In the genomic region with DNA sequence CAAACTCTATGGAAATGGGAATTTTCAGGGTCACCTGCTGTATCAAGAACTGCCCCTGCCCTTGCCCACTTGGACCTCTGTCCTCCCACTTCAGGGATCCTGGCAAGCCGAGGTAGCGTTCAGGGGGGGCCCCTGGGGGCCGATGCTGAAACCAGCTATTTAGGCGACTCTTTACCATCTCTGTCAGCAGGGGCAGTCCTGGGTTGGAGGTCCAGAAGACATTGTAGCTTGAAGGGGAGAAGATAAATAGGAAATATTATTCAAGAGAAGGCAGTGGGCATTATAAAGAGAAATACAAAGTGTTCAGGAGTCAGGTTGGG, we compare ENCODE assay signal across 20 cellular contexts. TPM values are rescaled to one million over a fixed set of nuclear protein-coding genes. Genes with fewer than 3 reads are reported as not detected.
A peak's percentile ranks its signal among the peaks of the same experiment; 100 is the strongest.
DNase-seq lines count a peak whose midpoint lies in the region; ATAC-seq and TF ChIP-seq lines count a peak whose summit lies in the region.
"Had no signal": no experiment of that assay in that cellular context is flagged by ENCODE, and none has a peak within 500 bp of the region (broad histone marks: within the 10 kb centered on the region; RNA-seq: fewer than 3 reads in every experiment).

No MANE protein-coding gene starts in this region.

- no peaks in the 10 kb centered on the region for H3K9me2 ChIP-seq in SK-N-SH

- DNase-seq in activated naive CD4-positive, alpha-beta T cell treated with anti-CD3 and anti-CD28 coated beads, Interleukin-2, amount 10 ng/mL, durations not matched to agents 7 days and 5 days, result no peak
- no peak for DNase-seq in activated naive CD4-positive, alpha-beta T cell (lab: John Stamatoyannopoulos, UW)
- DNase-seq in WTC11 (ENCODE audit: low spot score) (no peak), mesothelial cell of epicardium (ENCODE audit: low spot score in 2 of 2, unreplicated experiment in 2 of 2) (no peak), SK-N-SH (no peak), NCI-H146 (lab: John Stamatoyannopoulos, UW) (no peak)
- DNase-seq in stimulated activated naive B cell treated with anti-CD40 and anti-IgM and Interleukin-4, amounts not matched to agents 10 μg/mL and 1 μg/mL and 100 μg/mL, for 72 hours, result no peak
- DNase-seq: brain microvascular endothelial cell; MV-4-11; NCI-H2081; NK-92 treated with Interleukin-12 subunit alpha and Interleukin-12 subunit beta, amount 100 ng/mL, for 24 hours; stimulated activated naive CD8-positive, alpha-beta T cell treated with anti-CD3 and anti-CD28 coated beads, Interleukin-15, amount 100 ng/mL, for 72 hours; SW 1271; WERI-Rb-1 had no signal

- no peak overlapping the region for H3K4me2 ChIP-seq in SK-N-SH

- H3K27ac Mint-ChIP-seq in activated naive CD4-positive, alpha-beta T cell treated with anti-CD3 and anti-CD28 coated beads, Interleukin-2, amount 10 ng/mL, durations not matched to agents 7 days and 5 days, result peak overlapping the region; percentile 54
- H3K27ac Mint-ChIP-seq in WTC11 (no peak overlapping the region), mesothelial cell of epicardium (no peak overlapping the region)
- H3K27ac Mint-ChIP-seq in stimulated activated naive B cell treated with anti-CD40 and anti-IgM and Interleukin-4, amounts not matched to agents 10 μg/mL and 1 μg/mL and 100 μg/mL, for 72 hours, result peak overlapping the region; percentile 60

- H3K27me3 Mint-ChIP-seq in activated naive CD4-positive, alpha-beta T cell treated with anti-CD3 and anti-CD28 coated beads, Interleukin-2, amount 10 ng/mL, durations not matched to agents 7 days and 5 days, result peaks cover 3% of the 10 kb centered on the region
- no peaks in the 10 kb centered on the region for H3K27me3 Mint-ChIP-seq in WTC11 (ENCODE audit: low read depth)
- H3K27me3 Mint-ChIP-seq in mesothelial cell of epicardium (ENCODE audit: low read depth), result no peaks in the 10 kb centered on the region
- no peaks in the 10 kb centered on the region for H3K27me3 Mint-ChIP-seq in stimulated activated naive B cell treated with anti-CD40 and anti-IgM and Interleukin-4, amounts not matched to agents 10 μg/mL and 1 μg/mL and 100 μg/mL, for 72 hours
- H3K27me3 Mint-ChIP-seq: activated naive CD4-positive, alpha-beta T cell treated with anti-CD3 and anti-CD28 coated beads, Interleukin-2, amount 50 U/mL, for 24 hours; stimulated activated naive CD8-positive, alpha-beta T cell treated with anti-CD3 and anti-CD28 coated beads, Interleukin-15, amount 100 ng/mL, for 72 hours had no signal

- H3K4me1 ChIP-seq in SK-N-SH (ENCODE audit: control insufficient read depth in 1 of 2, insufficient read depth in 2 of 2, low read depth in 1 of 2, low read length in 1 of 2), result peaks cover 5 to 22% of the 10 kb centered on the region in 2 experiments; a peak in 1 of 4 replicates

- H3K9me3 ChIP-seq in SK-N-SH, result no peaks in the 10 kb centered on the region
- H3K9me3 ChIP-seq: gastroesophageal sphincter, HAP-1 had no signal

- no peak overlapping the region; a peak in 1 of 4 replicates for H3K27ac ChIP-seq in SK-N-SH (ENCODE audit: low read depth in 2 of 2, low read length in 1 of 2)
- H3K27ac ChIP-seq: brain microvascular endothelial cell, gastroesophageal sphincter, WERI-Rb-1 had no signal

- H3K36me3 Mint-ChIP-seq in activated naive CD4-positive, alpha-beta T cell treated with anti-CD3 and anti-CD28 coated beads, Interleukin-2, amount 10 ng/mL, durations not matched to agents 7 days and 5 days, result peaks cover 19% of the 10 kb centered on the region
- H3K36me3 Mint-ChIP-seq in WTC11 (peaks cover 9% of the 10 kb centered on the region), mesothelial cell of epicardium (no peaks in the 10 kb centered on the region)
- H3K36me3 Mint-ChIP-seq in stimulated activated naive B cell treated with anti-CD40 and anti-IgM and Interleukin-4, amounts not matched to agents 10 μg/mL and 1 μg/mL and 100 μg/mL, for 72 hours, result peaks cover 16 to 32% of the 10 kb centered on the region in 2 donors

- H3K9me3 Mint-ChIP-seq in activated naive CD4-positive, alpha-beta T cell treated with anti-CD3 and anti-CD28 coated beads, Interleukin-2, amount 10 ng/mL, durations not matched to agents 7 days and 5 days, result no peaks in the 10 kb centered on the region
- H3K9me3 Mint-ChIP-seq in WTC11, result no peaks in the 10 kb centered on the region
- no peaks in the 10 kb centered on the region for H3K9me3 Mint-ChIP-seq in mesothelial cell of epicardium
- H3K9me3 Mint-ChIP-seq in stimulated activated naive B cell treated with anti-CD40 and anti-IgM and Interleukin-4, amounts not matched to agents 10 μg/mL and 1 μg/mL and 100 μg/mL, for 72 hours, result no peaks in the 10 kb centered on the region
- H3K9me3 Mint-ChIP-seq: activated naive CD4-positive, alpha-beta T cell treated with anti-CD3 and anti-CD28 coated beads, Interleukin-2, amount 50 U/mL, for 24 hours; stimulated activated naive CD8-positive, alpha-beta T cell treated with anti-CD3 and anti-CD28 coated beads, Interleukin-15, amount 100 ng/mL, for 72 hours had no signal

- TF ChIP-seq CTCF in WTC11 (IDR thresholded peaks at IDR 0.05) (no peak), mesothelial cell of epicardium (IDR thresholded peaks at IDR 0.05; ENCODE audit: unreplicated experiment) (no peak), SK-N-SH (IDR thresholded peaks at IDR 0.05) (no peak)

- WGBS in SK-N-SH (ENCODE audit: low lambda C conversion rate), result 85% methylated on average over 4 of the region's 4 CpGs

- H3K4me1 Mint-ChIP-seq in activated naive CD4-positive, alpha-beta T cell treated with anti-CD3 and anti-CD28 coated beads, Interleukin-2, amount 10 ng/mL, durations not matched to agents 7 days and 5 days, result peaks cover 45% of the 10 kb centered on the region
- H3K4me1 Mint-ChIP-seq in WTC11 (peaks cover 20% of the 10 kb centered on the region), mesothelial cell of epicardium (peaks cover 30% of the 10 kb centered on the region)
- H3K4me1 Mint-ChIP-seq in stimulated activated naive B cell treated with anti-CD40 and anti-IgM and Interleukin-4, amounts not matched to agents 10 μg/mL and 1 μg/mL and 100 μg/mL, for 72 hours, result peaks cover 22 to 49% of the 10 kb centered on the region in 2 donors

- CTCF ChIA-PET in activated naive CD4-positive, alpha-beta T cell treated with anti-CD3 and anti-CD28 coated beads, Interleukin-2, amount 10 ng/mL, durations not matched to agents 7 days and 5 days (lab: Charles Lee), result no interaction called here
- CTCF ChIA-PET in WTC11 (lab: Charles Lee), result interaction anchor here (2.0 kb wide), 1 partner anchor 12 kb away, joined by 8 read pairs; no protein-coding TSS in a partner anchor
- CTCF ChIA-PET in SK-N-SH (lab: Yijun Ruan, JAX), result interaction anchor here (1.0 kb wide), 1 partner anchor 125 kb away, joined by 3 read pairs; no protein-coding TSS in a partner anchor

- H3K4me3 ChIP-seq in SK-N-SH (ENCODE audit: low read depth in 2 of 2, low read length in 1 of 2), result no peak overlapping the region
- H3K4me3 ChIP-seq: gastroesophageal sphincter, HAP-1, K562 had no signal

- H3K4me3 Mint-ChIP-seq in activated naive CD4-positive, alpha-beta T cell treated with anti-CD3 and anti-CD28 coated beads, Interleukin-2, amount 10 ng/mL, durations not matched to agents 7 days and 5 days, result peak overlapping the region; percentile 31
- H3K4me3 Mint-ChIP-seq in WTC11, result peak overlapping the region; percentile 3; the same call in 1 of the 2 replicates
- H3K4me3 Mint-ChIP-seq in mesothelial cell of epicardium, result peak overlapping the region; percentile 46
- H3K4me3 Mint-ChIP-seq in stimulated activated naive B cell treated with anti-CD40 and anti-IgM and Interleukin-4, amounts not matched to agents 10 μg/mL and 1 μg/mL and 100 μg/mL, for 72 hours, result no peak overlapping the region

- H3F3A ChIP-seq in SK-N-SH (replicated peaks; ENCODE audit: insufficient read depth), result peaks cover 12% of the 10 kb centered on the region

- no peak overlapping the region for H2AFZ ChIP-seq in SK-N-SH (ENCODE audit: low read depth)

- no peaks in the 10 kb centered on the region for H4K20me1 ChIP-seq in SK-N-SH (ENCODE audit: insufficient read depth)

- TF ChIP-seq RAD21 in SK-N-SH (IDR thresholded peaks at IDR 0.05; ENCODE audit: low read length), result no peak

- POLR2A ChIA-PET in WTC11 (lab: Charles Lee), result no interaction called here
- POLR2A ChIA-PET in SK-N-SH (lab: Yijun Ruan, JAX), result interaction anchor here (5.9 kb wide), 1 partner anchor 11 kb away, joined by 60 read pairs; the partner anchor contains the start of gene MRPL53

- peaks cover 47% of the 10 kb centered on the region for H3K79me2 ChIP-seq in SK-N-SH (ENCODE audit: insufficient read depth)

- no peak for TF ChIP-seq EP300 in SK-N-SH (IDR thresholded peaks at IDR 0.05; ENCODE audit: borderline replicate concordance in 1 of 2, low read depth in 1 of 2, low read length in 1 of 2)

- H3K9ac ChIP-seq in SK-N-SH, result no peak overlapping the region

- ATAC-seq in WTC11 (no peak), GM21390 (IDR thresholded peaks at IDR 0.05; ENCODE audit: unreplicated experiment) (no peak)
- no peak for ATAC-seq in stimulated activated naive B cell treated with anti-CD40 and anti-IgM and Interleukin-4, amounts not matched to agents 10 μg/mL and 1 μg/mL and 100 μg/mL, for 72 hours (replicated peaks)
- ATAC-seq: gastroesophageal sphincter; K562; right cardiac atrium; stimulated activated naive CD8-positive, alpha-beta T cell treated with anti-CD3 and anti-CD28 coated beads, Interleukin-15, amount 100 ng/mL, for 72 hours had no signal

- peaks cover 0 to 28% of the 10 kb centered on the region in 2 experiments for H3K36me3 ChIP-seq in SK-N-SH (replicated peaks in 1 of 2; ENCODE audit: control insufficient read depth in 1 of 2, insufficient read depth in 2 of 2, low read length in 1 of 2)

- no peaks in the 10 kb centered on the region for H3K27me3 ChIP-seq in SK-N-SH (ENCODE audit: insufficient read depth)
- H3K27me3 ChIP-seq: brain microvascular endothelial cell, gastroesophageal sphincter had no signal

RNA-seq across cellular contexts. Expression of gene MOGS, which starts 2.4 kb away (rescaled TPM):
- total RNA-seq in WTC11 (2021) (63.3 to 73.7 TPM (median 67.6 TPM) in 3 replicates), mesothelial cell of epicardium (61.6 to 68.7 TPM (median 62.6 TPM) in 3 replicates)
- 69.3 and 69.4 TPM in 2 replicates for polyA plus RNA-seq in SK-N-SH (2012; rRNA removed)
- 30.3 and 39.2 TPM in 2 replicates for polyA plus RNA-seq in SK-N-SH (2012; cell fraction: cytosol; rRNA removed)
- 228 and 241 TPM in 2 replicates for polyA plus RNA-seq in SK-N-SH (2012; cell fraction: nucleus; rRNA removed)

RNA-seq across cellular contexts. Expression of gene WBP1, which starts 4.5 kb away (rescaled TPM):
- total RNA-seq in WTC11 (2021) (66.0 to 86.6 TPM (median 86.0 TPM) in 3 replicates), mesothelial cell of epicardium (111 to 113 TPM (median 111 TPM) in 3 replicates)
- 184 and 193 TPM in 2 replicates for polyA plus RNA-seq in SK-N-SH (2012; rRNA removed)
- polyA plus RNA-seq in SK-N-SH (2012; cell fraction: cytosol; rRNA removed), result 70.5 and 98.4 TPM in 2 replicates
- 969 and 1,280 TPM in 2 replicates for polyA plus RNA-seq in SK-N-SH (2012; cell fraction: nucleus; rRNA removed)

RNA-seq across cellular contexts. Expression of gene INO80B, which starts 7.9 kb away (rescaled TPM):
- 15.8 to 20.2 TPM (median 17.3 TPM) in 3 replicates for total RNA-seq in WTC11 (2021)
- total RNA-seq in mesothelial cell of epicardium, result 42.9 to 48.1 TPM (median 45.3 TPM) in 3 replicates
- 41.7 and 48.4 TPM in 2 replicates for polyA plus RNA-seq in SK-N-SH (2012; rRNA removed)
- polyA plus RNA-seq in SK-N-SH (2012; cell fraction: cytosol; rRNA removed), result 20.6 and 28.3 TPM in 2 replicates
- 259 and 308 TPM in 2 replicates for polyA plus RNA-seq in SK-N-SH (2012; cell fraction: nucleus; rRNA removed)

RNA-seq across cellular contexts. Expression of gene MRPL53, which starts 9.7 kb away (rescaled TPM):
- total RNA-seq in WTC11 (2021), result 52.1 to 62.6 TPM (median 55.0 TPM) in 3 replicates
- total RNA-seq in mesothelial cell of epicardium, result 57.6 to 69.3 TPM (median 62.5 TPM) in 3 replicates
- 60.6 and 95.0 TPM in 2 replicates for polyA plus RNA-seq in SK-N-SH (2012; rRNA removed)
- 47.2 and 53.4 TPM in 2 replicates for polyA plus RNA-seq in SK-N-SH (2012; cell fraction: cytosol; rRNA removed)
- polyA plus RNA-seq in SK-N-SH (2012; cell fraction: nucleus; rRNA removed), result 55.9 and 87.0 TPM in 2 replicates

RNA-seq across cellular contexts. Expression of gene CCDC142, which starts 20.1 kb away (rescaled TPM):
- total RNA-seq in WTC11 (2021) (10.0 to 14.0 TPM (median 10.4 TPM) in 3 replicates), mesothelial cell of epicardium (25.5 to 29.4 TPM (median 26.2 TPM) in 3 replicates)
- polyA plus RNA-seq in SK-N-SH (2012; rRNA removed), result 8.7 and 13.1 TPM in 2 replicates
- polyA plus RNA-seq in SK-N-SH (2012; cell fraction: cytosol; rRNA removed), result 1.9 and 3.4 TPM in 2 replicates
- polyA plus RNA-seq in SK-N-SH (2012; cell fraction: nucleus; rRNA removed), result 49.9 and 50.3 TPM in 2 replicates

Comparison
In these comparisons a context has a peak if more than half of its experiments do, and no peak if none do; other contexts are left out.
1. H3K27ac Mint-ChIP-seq: peak in activated naive CD4-positive, alpha-beta T cell treated with anti-CD3 and anti-CD28 coated beads, Interleukin-2, amount 10 ng/mL, durations not matched to agents 7 days and 5 days (single experiment) and stimulated activated naive B cell treated with anti-CD40 and anti-IgM and Interleukin-4, amounts not matched to agents 10 μg/mL and 1 μg/mL and 100 μg/mL, for 72 hours (single experiment); none in WTC11 (single experiment) and mesothelial cell of epicardium (single experiment).
2. H3K4me3 Mint-ChIP-seq: peak in activated naive CD4-positive, alpha-beta T cell treated with anti-CD3 and anti-CD28 coated beads, Interleukin-2, amount 10 ng/mL, durations not matched to agents 7 days and 5 days (single experiment), WTC11 (single experiment) and mesothelial cell of epicardium (single experiment); none in stimulated activated naive B cell treated with anti-CD40 and anti-IgM and Interleukin-4, amounts not matched to agents 10 μg/mL and 1 μg/mL and 100 μg/mL, for 72 hours (0 of 2).